ENCODE assay signal across 8 cellular contexts in genomic region chr4:127963633-127964398, GRCh38. TPM values are rescaled to one million over a fixed set of nuclear protein-coding genes. Genes with fewer than 3 reads are reported as not detected.
DNase-seq lines count a peak whose midpoint lies in the region; TF ChIP-seq lines count a peak whose summit lies in the region.
"Not testable (repeated sequence)": the region's sequence is repeated elsewhere in the genome, so short reads cannot be mapped to it uniquely, and the experiment has no call there.

No MANE protein-coding gene starts in this region.

- not testable (repeated sequence) for H3K4ac ChIP-seq in neuronal stem cell (ENCODE audit: low read length)

- intact Hi-C loops in CD4-positive, alpha-beta memory T cell (cut with micrococcal nuclease), result loop anchor here (2.0 kb wide), 1 partner anchor 19 kb away; no protein-coding TSS in a partner anchor

- H3K4me1 ChIP-seq in CD4-positive, alpha-beta memory T cell (ENCODE audit: insufficient read depth, low read length), result peaks cover 42% of the 10 kb centered on the region
- not testable (repeated sequence) for H3K4me1 ChIP-seq in effector memory CD4-positive, alpha-beta T cell (ENCODE audit: control insufficient read depth, insufficient read depth, low read length, poor library complexity, severe bottlenecking); neuronal stem cell (ENCODE audit: control insufficient read depth in 2 of 2, insufficient read depth in 1 of 2, low read depth in 1 of 2, low read length in 2 of 2)
- peaks cover 26% of the 10 kb centered on the region for H3K4me1 ChIP-seq in suprapubic skin

- H3K18ac ChIP-seq in neuronal stem cell (ENCODE audit: low read length), result not testable (repeated sequence)

- not testable (repeated sequence) for H3K9me3 ChIP-seq in CD4-positive, alpha-beta memory T cell (ENCODE audit: control insufficient read depth in 1 of 2, low read length in 2 of 2); effector memory CD4-positive, alpha-beta T cell (ENCODE audit: control insufficient read depth, low read length); iPS-18c (ENCODE audit: control insufficient read depth, insufficient read depth, low read length); neuronal stem cell (replicated peaks in 1 of 2; ENCODE audit: control insufficient read depth in 2 of 2, insufficient read depth in 1 of 2, low read depth in 1 of 2, low read length in 2 of 2); suprapubic skin

- not testable (repeated sequence) for TF ChIP-seq EP300 in suprapubic skin (IDR thresholded peaks at IDR 0.05)

- H3K36me3 ChIP-seq in CD4-positive, alpha-beta memory T cell (ENCODE audit: insufficient read depth, low read length); effector memory CD4-positive, alpha-beta T cell (ENCODE audit: control insufficient read depth, insufficient read depth, low read length); suprapubic skin: not testable (repeated sequence)
- H3K36me3 ChIP-seq in neuronal stem cell (replicated peaks in 1 of 2; ENCODE audit: control insufficient read depth in 2 of 2, insufficient read depth in 2 of 2, low read length in 2 of 2), result peaks cover 0 to 18% of the 10 kb centered on the region in 2 donors

- H3K14ac ChIP-seq in neuronal stem cell (ENCODE audit: low read length), result not testable (repeated sequence)

- not testable (repeated sequence) for TF ChIP-seq CTCF in suprapubic skin (IDR thresholded peaks at IDR 0.05)

- POLR2A ChIA-PET in CD4-positive, alpha-beta memory T cell (lab: Charles Lee; ENCODE audit: partially characterized antibody), result interaction anchor here (0.6 to 4.0 kb wide), 5 partner anchors 29 to 848 kb away, joined by 4 to 113 read pairs (median 15); partner anchors contain the start of genes LARP1B, PGRMC2 and PLK4

- H2AK5ac ChIP-seq in neuronal stem cell (ENCODE audit: low read depth, low read length), result not testable (repeated sequence)

- not testable (repeated sequence) for H2BK5ac ChIP-seq in neuronal stem cell (ENCODE audit: low read length)

- H3K27me3 Mint-ChIP-seq in CD4-positive, alpha-beta memory T cell; IgD-negative memory B cell; activated naive CD4-positive, alpha-beta T cell treated with anti-CD3 and anti-CD28 coated beads, Interleukin-2, amount 50 U/mL, for 24 hours: not testable (repeated sequence)

- not testable (repeated sequence) for H3K79me1 ChIP-seq in neuronal stem cell (ENCODE audit: low read depth, low read length)

- not testable (repeated sequence) for H2BK120ac ChIP-seq in neuronal stem cell (ENCODE audit: low read depth, low read length)

- H4K91ac ChIP-seq in neuronal stem cell (ENCODE audit: low read depth, low read length, poor library complexity), result not testable (repeated sequence)

- H2BK12ac ChIP-seq in neuronal stem cell (ENCODE audit: low read length), result not testable (repeated sequence)

- H3K4me3 ChIP-seq in CD4-positive, alpha-beta memory T cell (ENCODE audit: low read length in 2 of 2), result not testable (repeated sequence)
- H3K4me3 ChIP-seq in effector memory CD4-positive, alpha-beta T cell (ENCODE audit: insufficient read depth, low read depth, low read length, poor library complexity, severe bottlenecking), result peak overlapping the region; percentile 25
- H3K4me3 ChIP-seq in iPS-18c (ENCODE audit: insufficient read depth, low read depth, low read length), result 0 out of 2 replicates have a peak overlapping the region, but pooled peaks have one; percentile 20
- H3K4me3 ChIP-seq in neuronal stem cell (ENCODE audit: low read length in 2 of 2), result peak overlapping the region; percentile 68 to 86
- peak overlapping the region; percentile 98 for H3K4me3 ChIP-seq in suprapubic skin

- H3K4me1 Mint-ChIP-seq in CD4-positive, alpha-beta memory T cell, result peaks cover 28 to 64% (median 47%) of the 10 kb centered on the region in 4 donors
- peaks cover 25 to 27% (median 27%) of the 10 kb centered on the region in 3 donors for H3K4me1 Mint-ChIP-seq in IgD-negative memory B cell
- peaks cover 49% of the 10 kb centered on the region for H3K4me1 Mint-ChIP-seq in activated naive CD4-positive, alpha-beta T cell treated with anti-CD3 and anti-CD28 coated beads, Interleukin-2, amount 50 U/mL, for 24 hours

- TF ChIP-seq POLR2A in suprapubic skin (IDR thresholded peaks at IDR 0.05), result not testable (repeated sequence)

- peak overlapping the region; percentile 85 to 90 (median 88) for H3K27ac Mint-ChIP-seq in CD4-positive, alpha-beta memory T cell
- peak overlapping the region; percentile 47 to 91 (median 78) for H3K27ac Mint-ChIP-seq in IgD-negative memory B cell
- peak overlapping the region; percentile 30 for H3K27ac Mint-ChIP-seq in activated naive CD4-positive, alpha-beta T cell treated with anti-CD3 and anti-CD28 coated beads, Interleukin-2, amount 50 U/mL, for 24 hours

- peak overlapping the region; percentile 77 to 88 (median 84) for H3K4me3 Mint-ChIP-seq in CD4-positive, alpha-beta memory T cell
- peak overlapping the region; percentile 80 to 92 (median 85) for H3K4me3 Mint-ChIP-seq in IgD-negative memory B cell
- peak overlapping the region; percentile 78 for H3K4me3 Mint-ChIP-seq in activated naive CD4-positive, alpha-beta T cell treated with anti-CD3 and anti-CD28 coated beads, Interleukin-2, amount 50 U/mL, for 24 hours

- H3K36me3 Mint-ChIP-seq in CD4-positive, alpha-beta memory T cell, result peaks cover 6 to 32% of the 10 kb centered on the region in 2 donors
- H3K36me3 Mint-ChIP-seq in IgD-negative memory B cell; activated naive CD4-positive, alpha-beta T cell treated with anti-CD3 and anti-CD28 coated beads, Interleukin-2, amount 50 U/mL, for 24 hours: not testable (repeated sequence)

- not testable (repeated sequence) for H2BK15ac ChIP-seq in neuronal stem cell (ENCODE audit: low read length)

- H3K9ac ChIP-seq in neuronal stem cell (ENCODE audit: low read depth, low read length, poor library complexity), result peak overlapping the region; percentile 70

- H3K4me2 ChIP-seq in neuronal stem cell (ENCODE audit: insufficient read depth, low read length, poor library complexity, severe bottlenecking), result peak overlapping the region; percentile 45

- CTCF ChIA-PET in CD4-positive, alpha-beta memory T cell (lab: Charles Lee; ENCODE audit: partially characterized antibody), result interaction anchor here (0.6 to 1.1 kb wide), 3 partner anchors 97 to 116 kb away, joined by 3 read pairs; partner anchors contain the start of gene LARP1B

- not testable (repeated sequence) for H3K23ac ChIP-seq in neuronal stem cell (ENCODE audit: low read depth, low read length, poor library complexity)

- not testable (repeated sequence) for H2AFZ ChIP-seq in neuronal stem cell (ENCODE audit: low read length)

- no CpG with 5 or more reads among the region's 35 CpGs for WGBS in neuronal stem cell (ENCODE audit: extremely low coverage in 2 of 2, insufficient read length in 2 of 2, insufficient replicate concordance in 1 of 2), 2 donors
- 68% methylated on average over 25 of the region's 35 CpGs for WGBS in suprapubic skin

- peak; percentile 14 to 50 (median 25) for DNase-seq in CD4-positive, alpha-beta memory T cell
- DNase-seq in T-helper 22 cell (ENCODE audit: low read depth), result peak; percentile 16
- DNase-seq in effector memory CD4-positive, alpha-beta T cell, result peak; percentile 5 to 38 (median 19)
- DNase-seq in neuronal stem cell (ENCODE audit: low spot score); suprapubic skin (ENCODE audit: low spot score in 2 of 2): not testable (repeated sequence)

- H3K9me3 Mint-ChIP-seq in CD4-positive, alpha-beta memory T cell; IgD-negative memory B cell; activated naive CD4-positive, alpha-beta T cell treated with anti-CD3 and anti-CD28 coated beads, Interleukin-2, amount 50 U/mL, for 24 hours: not testable (repeated sequence)

- H3K27ac ChIP-seq in CD4-positive, alpha-beta memory T cell (ENCODE audit: low read depth, low read length), result peak overlapping the region; percentile 92
- H3K27ac ChIP-seq in effector memory CD4-positive, alpha-beta T cell (ENCODE audit: insufficient read depth, low read length, poor library complexity, severe bottlenecking); neuronal stem cell (replicated peaks; ENCODE audit: low read length): not testable (repeated sequence)
- peak overlapping the region; percentile 97 for H3K27ac ChIP-seq in suprapubic skin

- not testable (repeated sequence) for H4K8ac ChIP-seq in neuronal stem cell (ENCODE audit: low read depth, low read length)

- H3K27me3 ChIP-seq in CD4-positive, alpha-beta memory T cell (ENCODE audit: insufficient read depth, low read length); effector memory CD4-positive, alpha-beta T cell (replicated peaks; ENCODE audit: control insufficient read depth, insufficient read depth, low read length, poor library complexity, severe bottlenecking); neuronal stem cell (ENCODE audit: control insufficient read depth in 3 of 3, insufficient read depth in 3 of 3, low read depth in 1 of 3, low read length in 3 of 3); suprapubic skin: not testable (repeated sequence)

RNA-seq across cellular contexts. Expression of gene MFSD8, which starts 1.2 kb away (rescaled TPM):
- 10 to 100 TPM; 43.3 to 49.2 TPM for total RNA-seq in CD4-positive, alpha-beta memory T cell
- 1 to 10 TPM; 5.9 to 7.6 TPM for polyA plus RNA-seq in CD4-positive, alpha-beta memory T cell
- 7.8 TPM for polyA plus RNA-seq in IgD-negative memory B cell
- 16.3 TPM for polyA plus RNA-seq in neuronal stem cell (2013, experiment 1 of 2)
- polyA plus RNA-seq in neuronal stem cell (2013, experiment 2 of 2), result 19.7 TPM
- total RNA-seq in suprapubic skin, result 10 to 100 TPM; 22.2 to 63.1 (median 26.8) TPM

RNA-seq across cellular contexts. Expression of gene ABHD18, which starts 1.4 kb away (rescaled TPM):
- 10 to 100 TPM; 23.5 to 24.6 TPM for total RNA-seq in CD4-positive, alpha-beta memory T cell
- polyA plus RNA-seq in CD4-positive, alpha-beta memory T cell, result 10 to 100 TPM; 10.2 to 10.6 TPM
- polyA plus RNA-seq in IgD-negative memory B cell, result 7.5 TPM
- polyA plus RNA-seq in neuronal stem cell (2013, experiment 1 of 2), result 7.4 TPM
- polyA plus RNA-seq in neuronal stem cell (2013, experiment 2 of 2), result 8.2 TPM
- total RNA-seq in suprapubic skin, result 10 to 100 TPM in 2 of 4 donors, 1 to 10 TPM in 2; 5.5 to 17.8 (median 10.3) TPM

Comparison
In these comparisons a context has a peak if more than half of its experiments do, and no peak if none do; other contexts are left out.
1. H3K27ac Mint-ChIP-seq: peak in every context shown above with its lines; median percentile 88 in CD4-positive, alpha-beta memory T cell; 78 in IgD-negative memory B cell; 30 in activated naive CD4-positive, alpha-beta T cell treated with anti-CD3 and anti-CD28 coated beads, Interleukin-2, amount 50 U/mL, for 24 hours.